17 cellular contexts compared by ENCODE assay signal in genomic region chr10:69807696-69808095, GRCh38. TPM values are rescaled to one million over a fixed set of nuclear protein-coding genes. Genes with fewer than 3 reads are reported as not detected.
DNase-seq lines count a peak whose midpoint lies in the region; ATAC-seq and TF ChIP-seq lines count a peak whose summit lies in the region.
"Had no signal": no experiment of that assay in that cellular context is flagged by ENCODE, and none has a peak within 500 bp of the region (broad histone marks: within the 10 kb centered on the region; RNA-seq: fewer than 3 reads in every experiment).

No MANE protein-coding gene starts in this region.

- peak; percentile 57 for DNase-seq in AG10803 (ENCODE audit: low read depth)
- DNase-seq in LHCN-M2 (ENCODE audit: low read depth) = peak; percentile 57
- peak; percentile 60 to 61 for DNase-seq in cardiac fibroblast (ENCODE audit: low read depth in 2 of 2)
- DNase-seq in kidney tubule cell (ENCODE audit: low spot score) = peak; percentile 72
- DNase-seq in activated CD8-positive, alpha-beta T cell treated with anti-CD3 and anti-CD28 coated beads for 36 hours = no peak
- no peak for DNase-seq in T-helper 2 cell treated with Interferon-gamma antibody and Interleukin-4, amounts not matched to agents 5 μg/mL and 100 μg/mL, for 36 hours (ENCODE audit: low spot score)
- DNase-seq in AML-193 (lab: John Stamatoyannopoulos, UW) = no peak
- DNase-seq: DND-41; KG1; natural killer cell; NCI-H1694; NCI-H774; SHP77; stimulated activated CD4-positive, alpha-beta T cell treated with anti-CD3 and anti-CD28 coated beads, Interleukin-2, amount 100 ng/mL, for 24 hours had no signal

- H3K4me3 ChIP-seq in AG10803 (ENCODE audit: low read length) (no peak overlapping the region), cardiac fibroblast (replicated peaks in 1 of 2; ENCODE audit: low read depth in 2 of 2, low read length in 2 of 2) (no peak overlapping the region)
- H3K4me3 ChIP-seq: BLaER1 had no signal

- H3K36me3 Mint-ChIP-seq in activated CD8-positive, alpha-beta T cell treated with anti-CD3 and anti-CD28 coated beads for 36 hours (ENCODE audit: low read depth) = no peaks in the 10 kb centered on the region
- H3K36me3 Mint-ChIP-seq in T-helper 2 cell treated with Interferon-gamma antibody and Interleukin-4, amounts not matched to agents 5 μg/mL and 100 μg/mL, for 36 hours (ENCODE audit: low read depth) = no peaks in the 10 kb centered on the region
- H3K36me3 Mint-ChIP-seq: natural killer cell, type B pancreatic cell had no signal

- no peak for ATAC-seq in activated CD8-positive, alpha-beta T cell treated with anti-CD3 and anti-CD28 coated beads for 36 hours
- no peak for ATAC-seq in GM19351 (IDR thresholded peaks at IDR 0.05; ENCODE audit: unreplicated experiment)
- ATAC-seq: natural killer cell had no signal

- H3K4me3 Mint-ChIP-seq in activated CD8-positive, alpha-beta T cell treated with anti-CD3 and anti-CD28 coated beads for 36 hours = no peak overlapping the region
- no peak overlapping the region for H3K4me3 Mint-ChIP-seq in T-helper 2 cell treated with Interferon-gamma antibody and Interleukin-4, amounts not matched to agents 5 μg/mL and 100 μg/mL, for 36 hours
- H3K4me3 Mint-ChIP-seq: natural killer cell, type B pancreatic cell had no signal

- TF ChIP-seq CTCF in AG10803 (conservative IDR thresholded peaks at IDR 0.05; ENCODE audit: low read length) = no peak
- TF ChIP-seq CTCF in cardiac fibroblast (IDR thresholded peaks at IDR 0.05; ENCODE audit: low read depth, low read length) = no peak
- TF ChIP-seq CTCF in activated CD8-positive, alpha-beta T cell treated with anti-CD3 and anti-CD28 coated beads for 36 hours (IDR thresholded peaks at IDR 0.05) = no peak

- no peak overlapping the region for H3K27ac Mint-ChIP-seq in activated CD8-positive, alpha-beta T cell treated with anti-CD3 and anti-CD28 coated beads for 36 hours
- no peak overlapping the region for H3K27ac Mint-ChIP-seq in T-helper 2 cell treated with Interferon-gamma antibody and Interleukin-4, amounts not matched to agents 5 μg/mL and 100 μg/mL, for 36 hours
- H3K27ac Mint-ChIP-seq: type B pancreatic cell had no signal

- H3K27me3 Mint-ChIP-seq in activated CD8-positive, alpha-beta T cell treated with anti-CD3 and anti-CD28 coated beads for 36 hours = peaks cover 11% of the 10 kb centered on the region
- H3K27me3 Mint-ChIP-seq in T-helper 2 cell treated with Interferon-gamma antibody and Interleukin-4, amounts not matched to agents 5 μg/mL and 100 μg/mL, for 36 hours (ENCODE audit: low read depth) = peaks cover 29% of the 10 kb centered on the region

- CTCF ChIA-PET in activated CD8-positive, alpha-beta T cell treated with anti-CD3 and anti-CD28 coated beads for 36 hours (lab: Charles Lee) = interaction anchor here (1.4 to 1.9 kb wide), 2 partner anchors 17 to 106 kb away, joined by 3 to 4 read pairs; no protein-coding TSS in a partner anchor

- H3K4me1 Mint-ChIP-seq in activated CD8-positive, alpha-beta T cell treated with anti-CD3 and anti-CD28 coated beads for 36 hours (ENCODE audit: low read depth) = no peaks in the 10 kb centered on the region
- H3K4me1 Mint-ChIP-seq in T-helper 2 cell treated with Interferon-gamma antibody and Interleukin-4, amounts not matched to agents 5 μg/mL and 100 μg/mL, for 36 hours (ENCODE audit: low read depth) = no peaks in the 10 kb centered on the region

- intact Hi-C loops in activated CD8-positive, alpha-beta T cell treated with anti-CD3 and anti-CD28 coated beads for 36 hours (cut with micrococcal nuclease) = no loop called here

- H3K9me3 Mint-ChIP-seq in activated CD8-positive, alpha-beta T cell treated with anti-CD3 and anti-CD28 coated beads for 36 hours = no peaks in the 10 kb centered on the region
- no peaks in the 10 kb centered on the region for H3K9me3 Mint-ChIP-seq in T-helper 2 cell treated with Interferon-gamma antibody and Interleukin-4, amounts not matched to agents 5 μg/mL and 100 μg/mL, for 36 hours
- H3K9me3 Mint-ChIP-seq: natural killer cell, type B pancreatic cell had no signal

- POLR2A ChIA-PET in activated CD8-positive, alpha-beta T cell treated with anti-CD3 and anti-CD28 coated beads for 36 hours (lab: Charles Lee) = no interaction called here

RNA-seq across cellular contexts. Expression of gene COL13A1, which starts 6.0 kb away (rescaled TPM):
- 1.5 and 2.6 TPM in 2 replicates for total RNA-seq in LHCN-M2 (2014; rRNA removed)
- polyA plus RNA-seq in LHCN-M2 (2012) = 4.1 TPM
- not detected for total RNA-seq in activated CD8-positive, alpha-beta T cell treated with anti-CD3 and anti-CD28 coated beads for 36 hours

Comparison
In these comparisons a context has a peak if more than half of its experiments do, and no peak if none do; other contexts are left out.
1. DNase-seq: peak in AG10803 (single experiment), LHCN-M2 (single experiment), cardiac fibroblast (2 of 2) and kidney tubule cell (single experiment); none in activated CD8-positive, alpha-beta T cell treated with anti-CD3 and anti-CD28 coated beads for 36 hours (single experiment), T-helper 2 cell treated with Interferon-gamma antibody and Interleukin-4, amounts not matched to agents 5 μg/mL and 100 μg/mL, for 36 hours (single experiment) and AML-193 (0 of 2).